In the genomic region with DNA sequence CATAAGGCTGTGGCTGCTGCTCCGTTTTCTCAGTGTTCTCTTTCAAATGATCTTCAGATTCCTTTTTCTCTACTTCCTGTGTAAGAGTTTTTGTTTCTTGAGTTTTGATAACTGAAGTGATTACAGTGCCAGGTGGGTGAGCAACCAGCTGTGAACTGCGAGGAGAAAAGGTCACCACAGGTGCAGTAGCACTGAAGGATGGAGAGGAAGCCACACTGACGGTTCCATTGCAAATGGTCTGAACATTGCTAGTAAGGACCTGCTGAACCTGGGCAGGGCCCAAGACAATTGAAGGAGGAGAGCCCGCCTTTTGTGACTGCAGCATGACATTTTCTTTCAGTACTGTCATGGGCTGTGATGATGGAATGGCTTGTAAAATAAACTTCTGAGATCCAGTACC, we compare ENCODE assay signal across 12 cellular contexts.
A peak's percentile ranks its signal among the peaks of the same experiment; 100 is the strongest.
DNase-seq lines count a peak whose midpoint lies in the region; ATAC-seq and TF ChIP-seq lines count a peak whose summit lies in the region.
"Had no signal": no experiment of that assay in that cellular context is flagged by ENCODE, and none has a peak within 500 bp of the region (broad histone marks: within the 10 kb centered on the region; RNA-seq: fewer than 3 reads in every experiment).

No MANE protein-coding gene starts in this region.

- peaks cover 68% of the 10 kb centered on the region for H3K79me2 ChIP-seq in SU-DHL-6 (ENCODE audit: insufficient read depth, low read length)

- no peak for TF ChIP-seq CTCF in SU-DHL-6 (IDR thresholded peaks at IDR 0.05; ENCODE audit: insufficient read depth, low read length, poor library complexity, severe bottlenecking)

- H2AFZ ChIP-seq in SU-DHL-6 (ENCODE audit: low read depth, low read length, severe bottlenecking) = no peak overlapping the region

- CTCF ChIA-PET in activated CD8-positive, alpha-beta memory T cell treated with anti-CD3 and anti-CD28 coated beads, Interleukin-2, amount 10 ng/mL, durations not matched to agents 7 days and 5 days (lab: Charles Lee) = no interaction called here

- peaks cover 70% of the 10 kb centered on the region for H3K36me3 ChIP-seq in SU-DHL-6 (ENCODE audit: low read length)
- H3K36me3 ChIP-seq: uterus had no signal

- H3K9ac ChIP-seq in SU-DHL-6 (ENCODE audit: low read length) = no peak overlapping the region

- DNase-seq in activated CD8-positive, alpha-beta memory T cell treated with anti-CD3 and anti-CD28 coated beads, Interleukin-2, amount 10 ng/mL, durations not matched to agents 7 days and 5 days = no peak
- DNase-seq in activated CD8-positive, alpha-beta memory T cell treated with anti-CD3 and anti-CD28 coated beads for 24 hours = no peak
- DNase-seq in SHP77 treated with DMSO at 0.1 percent for 48 hours (lab: John Stamatoyannopoulos, UW) (no peak), GOT3 (lab: John Stamatoyannopoulos, UW) (no peak)
- DNase-seq: hypothalamus; NCI-H1694; stimulated activated CD4-positive, alpha-beta T cell treated with anti-CD3 and anti-CD28 coated beads, Interleukin-1b, Interleukin-23, amount 100 ng/mL, for 48 hours; uterus had no signal

- no peak overlapping the region for H3K4me3 ChIP-seq in SU-DHL-6 (ENCODE audit: insufficient read depth, low read length, poor library complexity, severe bottlenecking)
- H3K4me3 ChIP-seq: uterus had no signal

- H3K27ac ChIP-seq in SU-DHL-6 (ENCODE audit: low read depth, low read length) = peak overlapping the region; percentile 75
- H3K27ac ChIP-seq: uterus had no signal

- H3K36me3 Mint-ChIP-seq in activated CD8-positive, alpha-beta memory T cell treated with anti-CD3 and anti-CD28 coated beads, Interleukin-2, amount 10 ng/mL, durations not matched to agents 7 days and 5 days = peaks cover 53% of the 10 kb centered on the region
- peaks cover 31% of the 10 kb centered on the region for H3K36me3 Mint-ChIP-seq in stimulated activated memory B cell treated with anti-CD40 and anti-IgM and Interleukin-4, amounts not matched to agents 10 μg/mL and 1 μg/mL and 100 μg/mL, for 72 hours

- peak overlapping the region; percentile 9 for H3K4me2 ChIP-seq in SU-DHL-6 (ENCODE audit: low read depth, low read length, poor library complexity, severe bottlenecking)

- H3K4me3 Mint-ChIP-seq in activated CD8-positive, alpha-beta memory T cell treated with anti-CD3 and anti-CD28 coated beads, Interleukin-2, amount 10 ng/mL, durations not matched to agents 7 days and 5 days = no peak overlapping the region
- no peak overlapping the region for H3K4me3 Mint-ChIP-seq in stimulated activated memory B cell treated with anti-CD40 and anti-IgM and Interleukin-4, amounts not matched to agents 10 μg/mL and 1 μg/mL and 100 μg/mL, for 72 hours

- no peak for ATAC-seq in activated CD8-positive, alpha-beta memory T cell treated with anti-CD3 and anti-CD28 coated beads, Interleukin-2, amount 10 ng/mL, durations not matched to agents 7 days and 5 days
- ATAC-seq in HG02623 (IDR thresholded peaks at IDR 0.05; ENCODE audit: unreplicated experiment) (peak; percentile 61), GM19467 (IDR thresholded peaks at IDR 0.05; ENCODE audit: unreplicated experiment) (no peak)
- ATAC-seq in stimulated activated memory B cell treated with anti-CD40 and anti-IgM and Interleukin-4, amounts not matched to agents 10 μg/mL and 1 μg/mL and 100 μg/mL, for 72 hours = peak; percentile 94

- H4K20me1 ChIP-seq in SU-DHL-6 (ENCODE audit: low read depth, low read length) = peaks cover 35% of the 10 kb centered on the region

- no peaks in the 10 kb centered on the region for H3K9me3 Mint-ChIP-seq in activated CD8-positive, alpha-beta memory T cell treated with anti-CD3 and anti-CD28 coated beads, Interleukin-2, amount 10 ng/mL, durations not matched to agents 7 days and 5 days (ENCODE audit: low read depth)
- H3K9me3 Mint-ChIP-seq in stimulated activated memory B cell treated with anti-CD40 and anti-IgM and Interleukin-4, amounts not matched to agents 10 μg/mL and 1 μg/mL and 100 μg/mL, for 72 hours = no peaks in the 10 kb centered on the region

- no peaks in the 10 kb centered on the region for H3K9me3 ChIP-seq in SU-DHL-6 (ENCODE audit: insufficient read depth, low read length)
- H3K9me3 ChIP-seq: uterus had no signal

- no peaks in the 10 kb centered on the region for H3K27me3 Mint-ChIP-seq in activated CD8-positive, alpha-beta memory T cell treated with anti-CD3 and anti-CD28 coated beads, Interleukin-2, amount 10 ng/mL, durations not matched to agents 7 days and 5 days
- H3K27me3 Mint-ChIP-seq in stimulated activated memory B cell treated with anti-CD40 and anti-IgM and Interleukin-4, amounts not matched to agents 10 μg/mL and 1 μg/mL and 100 μg/mL, for 72 hours = no peaks in the 10 kb centered on the region

- peak overlapping the region; percentile 23 for H3K27ac Mint-ChIP-seq in activated CD8-positive, alpha-beta memory T cell treated with anti-CD3 and anti-CD28 coated beads, Interleukin-2, amount 10 ng/mL, durations not matched to agents 7 days and 5 days
- H3K27ac Mint-ChIP-seq in stimulated activated memory B cell treated with anti-CD40 and anti-IgM and Interleukin-4, amounts not matched to agents 10 μg/mL and 1 μg/mL and 100 μg/mL, for 72 hours = peak overlapping the region; percentile 61

- H3K27me3 ChIP-seq in SU-DHL-6 (ENCODE audit: low read length) = no peaks in the 10 kb centered on the region
- H3K27me3 ChIP-seq: uterus had no signal

- H3K9me2 ChIP-seq in SU-DHL-6 (replicated peaks; ENCODE audit: insufficient read depth, low read length) = no peaks in the 10 kb centered on the region

- H3K4me1 Mint-ChIP-seq in activated CD8-positive, alpha-beta memory T cell treated with anti-CD3 and anti-CD28 coated beads, Interleukin-2, amount 10 ng/mL, durations not matched to agents 7 days and 5 days = peaks cover 13% of the 10 kb centered on the region
- H3K4me1 Mint-ChIP-seq in stimulated activated memory B cell treated with anti-CD40 and anti-IgM and Interleukin-4, amounts not matched to agents 10 μg/mL and 1 μg/mL and 100 μg/mL, for 72 hours = peaks cover 26% of the 10 kb centered on the region

- peaks cover 72% of the 10 kb centered on the region for H3F3A ChIP-seq in SU-DHL-6 (ENCODE audit: insufficient read depth)

Comparison
In these comparisons a context has a peak if more than half of its experiments do, and no peak if none do; other contexts are left out.
1. ATAC-seq: peak in HG02623 (single experiment) and stimulated activated memory B cell treated with anti-CD40 and anti-IgM and Interleukin-4, amounts not matched to agents 10 μg/mL and 1 μg/mL and 100 μg/mL, for 72 hours (single experiment); none in activated CD8-positive, alpha-beta memory T cell treated with anti-CD3 and anti-CD28 coated beads, Interleukin-2, amount 10 ng/mL, durations not matched to agents 7 days and 5 days (single experiment) and GM19467 (single experiment).